ENCODE assay signal across 27 cellular contexts in genomic region chr20:17334866-17335412, GRCh38.
"Had no signal": no experiment of that assay in that cellular context is flagged by ENCODE, and none has a peak within 500 bp of the region (broad histone marks: within the 10 kb centered on the region; RNA-seq: fewer than 3 reads in every experiment).

No MANE protein-coding gene starts in this region.

- H3K27ac ChIP-seq: brain microvascular endothelial cell, coronary artery, dorsolateral prefrontal cortex, foreskin keratinocyte, gastrocnemius medialis, heart left ventricle, WERI-Rb-1 had no signal

- H3K27me3 ChIP-seq: brain microvascular endothelial cell, dorsolateral prefrontal cortex, gastrocnemius medialis, heart left ventricle had no signal

- H3K9me3 ChIP-seq: gastrocnemius medialis, heart left ventricle had no signal

- H3K4me1 ChIP-seq: foreskin keratinocyte, gastrocnemius medialis, heart left ventricle had no signal

- ATAC-seq: activated CD4-positive, alpha-beta T cell treated with anti-CD3 and anti-CD28 coated beads for 36 hours; activated CD4-positive, CD25-positive, alpha-beta regulatory T cell treated with anti-CD3 and anti-CD28 coated beads, Interleukin-2, amount 50 U/mL, for 24 hours; activated T-cell treated with anti-CD3 and anti-CD28 coated beads, Interleukin-2, amount 50 U/mL, for 4 hours; activated T-helper 17 cell treated with anti-CD3 and anti-CD28 coated beads, Interleukin-2, amount 50 U/mL, for 72 hours; esophagus mucosa; foreskin keratinocyte; gastrocnemius medialis; heart left ventricle; T-helper 17 cell had no signal

- H3K36me3 ChIP-seq: brain microvascular endothelial cell, gastrocnemius medialis, heart left ventricle had no signal

- H3K4me3 ChIP-seq: coronary artery, dorsolateral prefrontal cortex, gastrocnemius medialis, heart left ventricle had no signal

- DNase-seq: activated B cell treated with CpG ODN at 0.5 μM for 24 hours; activated CD4-positive, alpha-beta memory T cell treated with anti-CD3 and anti-CD28 coated beads, Interleukin-2, amount 10 ng/mL, durations not matched to agents 7 days and 5 days; activated CD4-positive, alpha-beta T cell treated with anti-CD3 and anti-CD28 coated beads for 36 hours; activated CD4-positive, alpha-beta T cell treated with anti-CD3 and anti-CD28 coated beads, Interleukin-2, amount 10 ng/mL, durations not matched to agents 24 days and 14 days; activated CD4-positive, alpha-beta T cell treated with anti-CD3 and anti-CD28 coated beads, Interleukin-2, amount 50 U/mL, for 4 hours; activated effector memory CD4-positive, alpha-beta T cell treated with Interleukin-2 at 50 U/mL for 16 hours; activated gamma-delta T cell treated with Interleukin-2 at 50 U/mL for 16 hours; activated naive CD4-positive, alpha-beta T cell treated with anti-CD3 and anti-CD28 coated beads, Interleukin-2, amount 50 U/mL, for 16 hours; activated naive CD4-positive, alpha-beta T cell treated with Interleukin-2 at 50 U/mL for 16 hours; activated T-cell treated with anti-CD3 and anti-CD28 coated beads, Interleukin-2, amount 50 U/mL, for 4 hours; amniotic stem cell; anterior cingulate cortex; brain microvascular endothelial cell; dorsolateral prefrontal cortex; effector memory CD4-positive, alpha-beta T cell; endodermal cell; foreskin keratinocyte; gastrocnemius medialis; glutamatergic neuron; heart left ventricle; T-helper 17 cell; T1000; WERI-Rb-1 had no signal
